In the genomic region with DNA sequence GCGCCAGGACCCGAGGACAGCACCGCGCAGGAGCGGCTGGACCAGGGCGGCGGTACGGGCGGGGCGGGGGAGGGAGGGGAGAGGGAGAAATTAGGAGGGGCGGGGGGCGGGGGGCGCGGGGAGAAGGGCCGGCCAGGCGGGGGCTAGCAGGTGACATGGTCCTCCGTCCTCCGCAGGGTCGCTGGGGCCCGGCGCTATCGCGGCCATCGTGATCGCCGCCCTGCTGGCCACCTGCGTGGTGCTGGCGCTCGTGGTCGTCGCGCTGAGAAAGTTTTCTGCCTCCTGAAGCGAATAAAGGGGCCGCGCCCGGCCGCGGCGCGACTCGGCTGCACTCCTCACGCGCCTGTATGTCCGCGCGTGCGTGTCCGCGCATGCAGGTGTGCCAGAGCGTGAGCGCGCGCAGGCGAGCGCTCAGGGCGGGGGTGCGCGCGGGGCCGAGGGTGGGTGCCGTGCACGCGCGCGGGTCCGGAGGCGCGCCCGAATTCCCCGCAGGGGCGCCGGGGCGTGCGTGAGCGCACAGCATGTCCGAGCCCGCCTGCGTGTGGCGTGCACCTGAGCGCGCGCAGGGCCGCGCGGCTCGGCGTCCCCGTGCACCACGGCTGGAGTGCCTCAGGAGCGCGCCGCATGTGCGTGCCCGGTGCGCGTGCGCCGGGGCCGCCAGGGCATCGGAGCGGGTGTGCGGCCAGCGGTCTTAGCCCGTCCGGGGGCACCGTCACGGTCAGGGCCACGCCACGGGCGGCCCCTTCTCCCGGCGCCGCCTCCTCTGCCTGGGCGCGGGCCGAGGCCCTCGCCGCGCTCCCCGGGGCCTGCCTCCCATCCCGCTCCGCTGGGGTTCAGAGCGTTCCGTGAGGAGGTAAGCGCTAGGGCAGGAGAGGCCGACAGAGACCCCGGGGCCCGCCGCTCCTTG, we compare ENCODE assay signal across 8 cellular contexts. TPM values are rescaled to one million over a fixed set of nuclear protein-coding genes. Genes with fewer than 3 reads are reported as not detected.
DNase-seq lines count a peak whose midpoint lies in the region; ATAC-seq, FAIRE-seq and TF ChIP-seq lines count a peak whose summit lies in the region.

No MANE protein-coding gene starts in this region.

- H3K9me1 ChIP-seq in K562 (ENCODE audit: control insufficient read depth, insufficient read depth, low read length) = no peaks in the 10 kb centered on the region

- H2AFZ ChIP-seq in K562 (ENCODE audit: low read depth, low read length) = no peak overlapping the region

- H4K20me1 ChIP-seq in K562 (replicated peaks; ENCODE audit: control insufficient read depth, insufficient read depth, low read length) = no peaks in the 10 kb centered on the region

- no peak for FAIRE-seq in K562 (lab: Jason Lieb, UNC)

- 100% methylated on average over 1 of the region's 129 CpGs for WGBS in K562 (ENCODE audit: insufficient coverage, low coverage, missing lambda C conversion rate)
- 0 to 2% (median 1%) methylated on average over 19 to 128 of the region's 129 CpGs for WGBS in spleen, 5 donors

- no peak overlapping the region for H3K4me2 ChIP-seq in K562 (ENCODE audit: insufficient read depth, low read length)

- no peak overlapping the region for H3K9ac ChIP-seq in K562 (ENCODE audit: insufficient read depth in 1 of 2, low read depth in 2 of 2, low read length in 2 of 2)

- peak overlapping the region in 2 of 5 donors; percentile 29 to 44 for H3K4me3 Mint-ChIP-seq in immature natural killer cell

- H3K36me3 Mint-ChIP-seq in immature natural killer cell = no peaks in the 10 kb centered on the region

- H3K9me3 ChIP-seq in K562 (replicated peaks; ENCODE audit: control insufficient read depth, insufficient read depth, low read depth, low read length) = no peaks in the 10 kb centered on the region
- no peaks in the 10 kb centered on the region for H3K9me3 ChIP-seq in spleen

- TF ChIP-seq CTCF in K562 (IDR thresholded peaks at IDR 0.05 in 2 of 3, conservative IDR thresholded peaks at IDR 0.05 in 1 of 3; ENCODE audit: insufficient read depth in 2 of 3, low read depth in 1 of 3, low read length in 3 of 3) (no peak), spleen (IDR thresholded peaks at IDR 0.05 in 8 of 11, conservative IDR thresholded peaks at IDR 0.05 in 3 of 11) (peak in 1 of 11 experiments; percentile 7)

- peaks cover 0 to 9% (median 8%) of the 10 kb centered on the region in 3 donors for H3K27me3 Mint-ChIP-seq in immature natural killer cell (ENCODE audit: low read depth in 3 of 3)

- TF ChIP-seq RAD21 in K562 (CRISPR knock-in tag; conservative IDR thresholded peaks at IDR 0.05 in 1 of 2, IDR thresholded peaks at IDR 0.05 in 1 of 2) = no peak

- no peak for ATAC-seq in K562
- ATAC-seq in GM21717 (IDR thresholded peaks at IDR 0.05; ENCODE audit: unreplicated experiment) = no peak

- intact Hi-C loops in K562 (cut with micrococcal nuclease) (no loop called here), spleen (cut with DNase I; ENCODE audit: low total_unique reads) (no loop called here)

- TF ChIP-seq EP300 in K562 (IDR thresholded peaks at IDR 0.05; ENCODE audit: low read length) = no peak

- H3K4me1 ChIP-seq in K562 (replicated peaks in 1 of 2; ENCODE audit: control insufficient read depth in 2 of 2, insufficient read depth in 2 of 2, low read length in 2 of 2) (peaks cover 2 to 17% of the 10 kb centered on the region in 2 experiments; a peak in 3 of 5 replicates), spleen (peaks cover 0 to 34% (median 22%) of the 10 kb centered on the region in 6 donors)

- no peaks in the 10 kb centered on the region for H3K27me3 ChIP-seq in K562 (ENCODE audit: control insufficient read depth in 2 of 2, insufficient read depth in 2 of 2, low read length in 2 of 2)
- peaks cover 0 to 36% (median 21%) of the 10 kb centered on the region in 7 donors for H3K27me3 ChIP-seq in spleen (replicated peaks in 1 of 7)

- no peak overlapping the region for H3K27ac Mint-ChIP-seq in immature natural killer cell

- POLR2A ChIA-PET in K562 (lab: Yijun Ruan, JAX) = no interaction called here

- H3K4me3 ChIP-seq in K562 = no peak overlapping the region
- H3K4me3 ChIP-seq in spleen = peak overlapping the region; percentile 40 to 80 (median 56)

- in situ Hi-C loops in K562 (cut with MboI) = no loop called here

- no TSS peak for BruUV-seq in K562 (replicated peaks; lab: Mats Ljungman, UMichigan)

- no peaks in the 10 kb centered on the region for H3K36me3 ChIP-seq in K562 (ENCODE audit: control insufficient read depth, insufficient read depth, low read length)
- H3K36me3 ChIP-seq in spleen = no peaks in the 10 kb centered on the region

- H3K27ac ChIP-seq in K562 (ENCODE audit: extremely low read depth, low read depth, low read length) = no peak overlapping the region
- no peak overlapping the region for H3K27ac ChIP-seq in spleen

- TF ChIP-seq POLR2A in K562 (conservative IDR thresholded peaks at IDR 0.05) (no peak), spleen (IDR thresholded peaks at IDR 0.05) (no peak)

- peak; percentile 74 for DNase-seq in activated effector memory CD4-positive, alpha-beta T cell treated with anti-CD3 and anti-CD28 coated beads, Interleukin-2, amount 50 U/mL, for 16 hours
- no peak for DNase-seq in activated effector memory CD4-positive, alpha-beta T cell treated with Interleukin-2 at 50 U/mL for 16 hours
- DNase-seq in NCI-H2196 (lab: John Stamatoyannopoulos, UW; ENCODE audit: unreplicated experiment) (peak; percentile 78), K562 (ENCODE audit: extremely low read depth in 1 of 4, low spot score in 3 of 4) (no peak), immature natural killer cell (peak in 2 of 3 donors; percentile 19 to 34), spleen (no peak), T-helper 9 cell (no peak)

- CTCF ChIA-PET in K562 (lab: Yijun Ruan, JAX; ENCODE audit: low intra/inter-chr PET ratio) = no interaction called here

- no peaks in the 10 kb centered on the region for H3K9me3 Mint-ChIP-seq in immature natural killer cell

- H3K79me2 ChIP-seq in K562 (ENCODE audit: control insufficient read depth, insufficient read depth, low read length) = no peaks in the 10 kb centered on the region

- H3K4me1 Mint-ChIP-seq in immature natural killer cell = peaks cover 0 to 8% of the 10 kb centered on the region in 2 donors

TF ChIP-seq in K562, 482 proteins besides CTCF, POLR2A, EP300 and RAD21 (continues in another document):
- no peak for TF ChIP-seq TSHZ1 (CRISPR knock-in tag; IDR thresholded peaks at IDR 0.05)

RNA-seq across cellular contexts. Expression of gene SNORC, which starts 6.3 kb away (rescaled TPM):
- 1.1 and 2.1 TPM in 2 replicates for total RNA-seq in K562 (2011; cell fraction: chromatin; rRNA removed; ENCODE audit: low replicate concordance)
- 0.83 and 1.8 TPM in 2 replicates for total RNA-seq in K562 (2011; cell fraction: nucleolus; rRNA removed)
- total RNA-seq in K562 (2011; cell fraction: nucleoplasm; rRNA removed) = 0.88 and 1.3 TPM in 2 replicates
- 0.23 and 2.0 TPM in 2 replicates for total RNA-seq in K562 (2014; rRNA removed)
- 0.16 and 0.36 TPM in 2 replicates for total RNA-seq in K562 (2014; rRNA removed; fragmentation: Illumina TruSeq; extraction: Trizol)
- total RNA-seq in K562 (2015; rRNA removed; fragmentation: Illumina TruSeq; extraction: Trizol) = 0.41 and 0.72 TPM in 2 replicates
- 0.80 and 1.7 TPM in 2 replicates for total RNA-seq in K562 (2021)
- 0.14 and 0.32 TPM in 2 replicates for polyA plus RNA-seq in K562 (2011; rRNA removed)
- polyA plus RNA-seq in K562 (2011; cell fraction: cytosol; rRNA removed) = 0.37 and 0.57 TPM in 2 replicates
- polyA plus RNA-seq in K562 (2011; cell fraction: nucleus; rRNA removed) = 2.4 and 3.1 TPM in 2 replicates
- 0.39 and 2.0 TPM in 2 replicates for polyA plus RNA-seq in K562 (2012)
- 0.25 and 1.1 TPM in 2 replicates for polyA plus RNA-seq in K562 (2014; fragmentation: Illumina TruSeq; extraction: Trizol)
- polyA plus RNA-seq in K562 (2014; fragmentation: Nextera tagmentation; extraction: Ambion mirVana) = not detected
- 0.42 and 2.5 TPM in 2 replicates for polyA plus RNA-seq in K562 (2014; rRNA removed)
- 0.07 and 0.15 TPM in 2 replicates for polyA minus RNA-seq in K562 (2011; rRNA and poly(A)+ RNA removed)
- not detected in 2 replicates for polyA minus RNA-seq in K562 (2011; cell fraction: cytosol; rRNA and poly(A)+ RNA removed)
- polyA minus RNA-seq in K562 (2011; cell fraction: nucleus; rRNA and poly(A)+ RNA removed) = 0.33 and 0.40 TPM in 2 replicates
- polyA plus RNA-seq in immature natural killer cell = not detected
- 1 to 10 TPM in 5 of 7 donors, under 1 TPM in 2; 0.68 to 2.9 (median 1.2) TPM for total RNA-seq in spleen
- polyA plus RNA-seq in spleen = 1 to 10 TPM in 2 of 3 donors, under 1 TPM in 1; 0.94 to 5.1 (median 1.7) TPM

Comparison
In these comparisons a context has a peak if more than half of its experiments do, and no peak if none do; other contexts are left out.
1. DNase-seq: peak in activated effector memory CD4-positive, alpha-beta T cell treated with anti-CD3 and anti-CD28 coated beads, Interleukin-2, amount 50 U/mL, for 16 hours (single experiment), NCI-H2196 (single experiment) and immature natural killer cell (2 of 3); none in activated effector memory CD4-positive, alpha-beta T cell treated with Interleukin-2 at 50 U/mL for 16 hours (single experiment), K562 (0 of 4), spleen (single experiment) and T-helper 9 cell (single experiment).